Comparison of ENCODE assay signal across 8 cellular contexts in genomic region chr6:26554669-26555504, GRCh38. TPM values are rescaled to one million over a fixed set of nuclear protein-coding genes. Genes with fewer than 3 reads are reported as not detected.
DNase-seq lines count a peak whose midpoint lies in the region; ATAC-seq, FAIRE-seq and TF ChIP-seq lines count a peak whose summit lies in the region.

No MANE protein-coding gene starts in this region.

- no peak for FAIRE-seq in RCC 7860 (lab: Jason Lieb, UNC)

- POLR2A ChIA-PET in GM10248 (lab: Yijun Ruan, JAX): interaction anchor here (0.6 to 1.3 kb wide), 2 partner anchors 359 to 534 kb away, joined by 3 to 5 read pairs; no protein-coding TSS in a partner anchor

- CTCF ChIA-PET in GM10248 (lab: Yijun Ruan, JAX): interaction anchor here (1.0 to 4.7 kb wide), 7 partner anchors 10 to 233 kb away, joined by 3 to 19 read pairs (median 4); partner anchors contain the start of gene HMGN4

- ATAC-seq in HG03025 (IDR thresholded peaks at IDR 0.05; ENCODE audit: low FRiP score, unreplicated experiment): peak; percentile 29

- TF ChIP-seq CTCF in GM10248 (IDR thresholded peaks at IDR 0.05; ENCODE audit: control extremely low read depth, extremely low read depth, low read depth, missing control alignments): no peak

- in situ Hi-C loops in Caki2 (cut with HindIII; ENCODE audit: low pct_unique_long_range_greater_than_20kb, low sequenced_read_pairs): no loop called here

- DNase-seq in Caki2 (ENCODE audit: low read depth): peak; percentile 78
- DNase-seq in RCC 7860 (ENCODE audit: low spot score): peak; percentile 75
- peak; percentile 40 for DNase-seq in activated effector memory CD4-positive, alpha-beta T cell treated with Interleukin-2 at 50 U/mL for 16 hours
- DNase-seq in globus pallidus (ENCODE audit: low spot score): peak; percentile 39
- peak; percentile 57 for DNase-seq in pons (ENCODE audit: low spot score)
- DNase-seq in NCI-H524 treated with DMSO at 0.1 percent for 48 hours (lab: John Stamatoyannopoulos, UW): no peak
- DNase-seq in GM10248 (ENCODE audit: extremely low spot score): no peak

RNA-seq across cellular contexts. Expression of gene HMGN4, which starts 16.7 kb away (rescaled TPM):
- total RNA-seq in Caki2 (2014; rRNA removed; shearing (Covaris generic); ENCODE audit: low replicate concordance): 136 and 165 TPM in 2 replicates

RNA-seq across cellular contexts. Expression of gene ABT1, which starts 41.9 kb away (rescaled TPM):
- 24.0 and 36.6 TPM in 2 replicates for total RNA-seq in Caki2 (2014; rRNA removed; shearing (Covaris generic); ENCODE audit: low replicate concordance)

RNA-seq across cellular contexts. Expression of gene BTN1A1, which starts 54.8 kb away (rescaled TPM):
- 0.47 TPM in 1 of 2 replicates, not detected in the other for total RNA-seq in Caki2 (2014; rRNA removed; shearing (Covaris generic); ENCODE audit: low replicate concordance)

Comparison
In these comparisons a context has a peak if more than half of its experiments do, and no peak if none do; other contexts are left out.
1. DNase-seq: peak in Caki2 (single experiment), RCC 7860 (single experiment), activated effector memory CD4-positive, alpha-beta T cell treated with Interleukin-2 at 50 U/mL for 16 hours (single experiment), globus pallidus (single experiment) and pons (single experiment); none in NCI-H524 treated with DMSO at 0.1 percent for 48 hours (single experiment) and GM10248 (single experiment).